8 cellular contexts compared by ENCODE assay signal in the genomic region with DNA sequence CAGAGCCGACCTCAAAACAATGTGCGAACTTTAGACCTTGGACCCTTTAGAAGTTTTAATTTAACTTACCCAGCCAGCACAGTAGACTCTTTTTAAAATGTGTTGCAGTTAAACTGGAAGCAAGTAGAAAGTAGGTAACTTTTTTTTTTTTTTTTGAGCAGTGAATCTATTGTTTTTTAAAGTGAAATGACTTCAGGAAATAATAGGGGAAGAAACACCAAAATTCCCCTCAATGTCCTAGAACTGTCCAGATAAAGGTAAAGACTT. TPM values are rescaled to one million over a fixed set of nuclear protein-coding genes. Genes with fewer than 3 reads are reported as not detected.
DNase-seq lines count a peak whose midpoint lies in the region; TF ChIP-seq lines count a peak whose summit lies in the region.

No MANE protein-coding gene starts in this region.

- H3K27me3 Mint-ChIP-seq in Calu3 (ENCODE audit: unreplicated experiment) (no peaks in the 10 kb centered on the region), osteocyte (ENCODE audit: unreplicated experiment) (no peaks in the 10 kb centered on the region)

- H3K36me3 Mint-ChIP-seq in Calu3 (ENCODE audit: insufficient read depth, unreplicated experiment) (peaks cover 42% of the 10 kb centered on the region), osteocyte (ENCODE audit: unreplicated experiment) (no peaks in the 10 kb centered on the region)

- peaks cover 0 to 29% (median 3%) of the 10 kb centered on the region in 4 donors for H3K4me1 ChIP-seq in Peyer's patch

- no peak for DNase-seq in Calu3
- DNase-seq in Peyer's patch: no peak
- no peak for DNase-seq in epithelial cell of esophagus (ENCODE audit: low read depth)
- DNase-seq in osteocyte (ENCODE audit: extremely low spot score, unreplicated experiment): no peak
- DNase-seq in iPS-NIHi11 (ENCODE audit: low spot score): no peak
- DNase-seq in EL: no peak
- no peak for DNase-seq in activated CD4-positive, alpha-beta T cell treated with anti-CD3 and anti-CD28 coated beads, Interleukin-2, amount 50 U/mL, for 1 hour
- no peak for DNase-seq in C1 segment of cervical spinal cord (lab: John Stamatoyannopoulos, UW)

- CTCF ChIA-PET in Calu3 (lab: Charles Lee): no interaction called here

- BruUV-seq in Calu3 (replicated peaks; lab: Mats Ljungman, UMichigan): no TSS peak

- peak overlapping the region; percentile 99 for H3K27ac Mint-ChIP-seq in Calu3 (ENCODE audit: unreplicated experiment)
- peak overlapping the region; percentile 79 for H3K27ac Mint-ChIP-seq in osteocyte (ENCODE audit: unreplicated experiment)

- H3K4me3 ChIP-seq in Peyer's patch (peak overlapping the region in 3 of 4 donors; percentile 70 to 100 (median 81)), epithelial cell of esophagus (ENCODE audit: low read length) (peak overlapping the region; percentile 73)

- peak overlapping the region; percentile 93 to 100 (median 97) for H3K27ac ChIP-seq in Peyer's patch

- H3K27me3 ChIP-seq in Peyer's patch: no peaks in the 10 kb centered on the region

- H3K36me3 ChIP-seq in Peyer's patch: no peaks in the 10 kb centered on the region

- peaks cover 9% of the 10 kb centered on the region for H3K4me1 Mint-ChIP-seq in Calu3 (ENCODE audit: low read depth, unreplicated experiment)
- H3K4me1 Mint-ChIP-seq in osteocyte (ENCODE audit: unreplicated experiment): peaks cover 25% of the 10 kb centered on the region

- no peaks in the 10 kb centered on the region for H3K9me3 Mint-ChIP-seq in Calu3 (ENCODE audit: low read depth, unreplicated experiment)
- H3K9me3 Mint-ChIP-seq in osteocyte (ENCODE audit: unreplicated experiment): no peaks in the 10 kb centered on the region

- TF ChIP-seq CTCF in Calu3 (IDR thresholded peaks at IDR 0.05; ENCODE audit: unreplicated experiment) (no peak), Peyer's patch (IDR thresholded peaks at IDR 0.05) (no peak), epithelial cell of esophagus (IDR thresholded peaks at IDR 0.05; ENCODE audit: insufficient read depth, low read depth, low read length, missing control alignments) (no peak), osteocyte (IDR thresholded peaks at IDR 0.05) (no peak)

- TF ChIP-seq POLR2A in Peyer's patch (IDR thresholded peaks at IDR 0.05): no peak

- H3K9me3 ChIP-seq in Peyer's patch: no peaks in the 10 kb centered on the region

- H3K4me3 Mint-ChIP-seq in Calu3 (ENCODE audit: low read depth, unreplicated experiment): peak overlapping the region; percentile 94
- peak overlapping the region; percentile 81 for H3K4me3 Mint-ChIP-seq in osteocyte (ENCODE audit: unreplicated experiment)

- intact Hi-C loops in Calu3 (cut with micrococcal nuclease; ENCODE audit: unreplicated experiment): no loop called here

RNA-seq across cellular contexts. Expression of a gene that starts 1.1 kb away (rescaled TPM):
- total RNA-seq in Calu3 (2022): 109 and 123 TPM in 2 replicates
- total RNA-seq in Peyer's patch: 100 to 1,000 TPM in 1 of 4 donors, 10 to 100 TPM in 3; 35.9 to 111 (median 90.8) TPM
- total RNA-seq in osteocyte: 76.7 and 78.9 TPM in 2 replicates
